Comparison of ENCODE assay signal across 21 cellular contexts in the genomic region with DNA sequence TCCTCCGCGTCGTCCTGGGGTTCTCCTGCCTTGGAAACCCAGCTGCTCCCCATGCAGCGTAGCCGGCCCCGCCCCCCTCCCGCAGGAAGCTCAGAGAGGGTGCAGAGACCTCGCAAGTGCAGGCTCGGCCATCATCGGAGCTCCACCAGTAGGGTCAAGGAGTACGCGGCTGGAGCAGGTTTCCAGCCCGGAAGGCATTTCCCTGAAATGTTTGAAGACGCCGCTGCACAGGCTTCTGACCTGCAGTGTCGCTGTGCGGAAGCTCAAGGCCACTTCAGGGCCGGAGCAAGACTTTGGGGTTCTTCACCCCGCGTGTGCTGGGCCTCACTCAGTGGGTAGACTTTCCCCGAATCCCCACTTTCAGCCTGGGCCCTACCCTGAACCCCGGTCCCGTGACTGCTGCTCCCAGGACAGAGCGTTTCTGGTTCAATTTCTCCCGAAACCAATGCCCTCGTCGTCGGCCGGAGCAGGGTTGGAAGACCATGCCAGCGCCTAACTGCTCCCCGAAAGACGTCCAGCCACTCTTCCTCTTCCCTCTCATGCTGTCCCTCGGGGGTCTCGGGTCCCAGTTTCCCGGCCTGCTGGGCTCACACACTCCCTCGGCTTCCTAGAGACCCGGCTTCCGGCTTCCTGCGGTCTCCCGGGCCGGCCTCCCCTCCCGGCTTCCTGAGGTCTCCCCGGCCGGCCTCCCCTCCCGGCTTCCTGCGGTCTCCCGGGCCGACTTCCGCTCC. TPM values are rescaled to one million over a fixed set of nuclear protein-coding genes. Genes with fewer than 3 reads are reported as not detected.
DNase-seq lines count a peak whose midpoint lies in the region; ATAC-seq, FAIRE-seq and TF ChIP-seq lines count a peak whose summit lies in the region.
"Had no signal": no experiment of that assay in that cellular context is flagged by ENCODE, and none has a peak within 500 bp of the region (broad histone marks: within the 10 kb centered on the region; RNA-seq: fewer than 3 reads in every experiment).

No MANE protein-coding gene starts in this region.

- DNase-seq in SK-N-SH (peak; percentile 56), MM.1S (no peak), kidney (peak; percentile 68), spleen (peak; percentile 69), inferior parietal cortex (ENCODE audit: extremely low spot score) (no peak), KG1 (lab: John Stamatoyannopoulos, UW) (no peak), WERI-Rb-1 (no peak)
- DNase-seq: ACHN; activated CD4-positive, alpha-beta T cell treated with anti-CD3 and anti-CD28 coated beads, Interleukin-2, amount 50 U/mL, for 1 hour; amniotic stem cell; DMS79; foreskin melanocyte; left cardiac atrium; MG63; NCI-H2029 treated with DMSO at 0.1 percent for 48 hours; NCI-H446; stimulated activated CD4-positive, alpha-beta T cell treated with anti-CD3 and anti-CD28 coated beads, Interleukin-12 subunit alpha, Interleukin-12 subunit beta, amount 100 ng/mL, for 4 hours had no signal

- no peak for TF ChIP-seq POLR2A in spleen (IDR thresholded peaks at IDR 0.05)

- H3K4me3 ChIP-seq in SK-N-SH (ENCODE audit: low read depth in 2 of 2, low read length in 1 of 2) (no peak overlapping the region), MM.1S (ENCODE audit: low read length) (no peak overlapping the region), kidney (ENCODE audit: low read length in 2 of 2) (no peak overlapping the region), spleen (no peak overlapping the region), WERI-Rb-1 (ENCODE audit: low read depth, low read length) (no peak overlapping the region)
- H3K4me3 ChIP-seq: dorsolateral prefrontal cortex, MG63 had no signal

- TF ChIP-seq CTCF in SK-N-SH (IDR thresholded peaks at IDR 0.05) (no peak), MM.1S (IDR thresholded peaks at IDR 0.05; ENCODE audit: low read length) (no peak), kidney (IDR thresholded peaks at IDR 0.05; ENCODE audit: borderline replicate concordance, extremely low read depth, insufficient read depth) (no peak), spleen (IDR thresholded peaks at IDR 0.05 in 8 of 11, conservative IDR thresholded peaks at IDR 0.05 in 3 of 11) (no peak), WERI-Rb-1 (IDR thresholded peaks at IDR 0.05; ENCODE audit: low read depth, low read length) (no peak)

- H3K9ac ChIP-seq in SK-N-SH, result no peak overlapping the region
- no peak overlapping the region for H3K9ac ChIP-seq in MM.1S (ENCODE audit: low read length)
- H3K9ac ChIP-seq in kidney (ENCODE audit: low read length in 2 of 2), result no peak overlapping the region

- H3K4me2 ChIP-seq in SK-N-SH (no peak overlapping the region), MM.1S (ENCODE audit: low read depth, low read length) (0 out of 2 replicates have a peak overlapping the region, but pooled peaks have one; percentile 15)

- H3K27ac ChIP-seq in SK-N-SH (ENCODE audit: low read depth in 2 of 2, low read length in 1 of 2), result no peak overlapping the region
- no peak overlapping the region for H3K27ac ChIP-seq in MM.1S (ENCODE audit: low read length)
- no peak overlapping the region for H3K27ac ChIP-seq in kidney (ENCODE audit: low read depth in 2 of 2, low read length in 2 of 2)
- no peak overlapping the region for H3K27ac ChIP-seq in spleen
- H3K27ac ChIP-seq in WERI-Rb-1, result no peak overlapping the region
- H3K27ac ChIP-seq: dorsolateral prefrontal cortex, epithelial cell of prostate had no signal

- no peak for FAIRE-seq in kidney (lab: Jason Lieb, UNC)

- H2AFZ ChIP-seq in SK-N-SH (ENCODE audit: low read depth), result no peak overlapping the region
- H2AFZ ChIP-seq in MM.1S (ENCODE audit: low read length), result no peak overlapping the region

- POLR2A ChIA-PET in SK-N-SH (lab: Yijun Ruan, JAX), result no interaction called here

- H3K27me3 ChIP-seq in SK-N-SH (ENCODE audit: insufficient read depth) (no peaks in the 10 kb centered on the region), MM.1S (replicated peaks; ENCODE audit: insufficient read depth, low read length) (peaks cover 45% of the 10 kb centered on the region), spleen (replicated peaks in 1 of 7) (peaks cover 0 to 59% (median 20%) of the 10 kb centered on the region in 7 donors), WERI-Rb-1 (ENCODE audit: insufficient read depth, low read depth, severe bottlenecking) (no peaks in the 10 kb centered on the region)
- H3K27me3 ChIP-seq: MG63 had no signal

- H4K20me1 ChIP-seq in SK-N-SH (ENCODE audit: insufficient read depth), result no peaks in the 10 kb centered on the region
- H4K20me1 ChIP-seq in MM.1S (ENCODE audit: insufficient read depth, low read length), result no peaks in the 10 kb centered on the region

- TF ChIP-seq EP300 in SK-N-SH (IDR thresholded peaks at IDR 0.05; ENCODE audit: borderline replicate concordance in 1 of 2, low read depth in 1 of 2, low read length in 1 of 2), result no peak

- ATAC-seq in SK-N-SH treated with all-trans-retinoic acid at 6 μM for 48 hours, result no peak
- ATAC-seq: left cardiac atrium, Right ventricle myocardium inferior had no signal

- CTCF ChIA-PET in SK-N-SH (lab: Yijun Ruan, JAX), result interaction anchor here (0.8 to 1.4 kb wide), 3 partner anchors 24 to 160 kb away, joined by 3 read pairs; no protein-coding TSS in a partner anchor

- TF ChIP-seq RAD21 in SK-N-SH (IDR thresholded peaks at IDR 0.05; ENCODE audit: low read length), result no peak

- intact Hi-C loops in kidney (cut with DNase I), result loop anchor here (10.0 kb wide), 1 partner anchor 425 kb away; no protein-coding TSS in a partner anchor
- intact Hi-C loops in spleen (cut with DNase I; ENCODE audit: low total_unique reads), result loop anchor here (5.0 kb wide), 1 partner anchor 422 kb away; no protein-coding TSS in a partner anchor

- 71% methylated on average over 49 of the region's 49 CpGs for WGBS in SK-N-SH (ENCODE audit: low lambda C conversion rate)
- WGBS in spleen, 5 donors, result 51 to 70% (median 65%) methylated on average over 39 to 49 of the region's 49 CpGs

- H3K9me3 ChIP-seq in SK-N-SH (no peaks in the 10 kb centered on the region), MM.1S (replicated peaks; ENCODE audit: insufficient read depth, low read length) (no peaks in the 10 kb centered on the region), kidney (ENCODE audit: control insufficient read depth in 1 of 2, low read length in 2 of 2) (no peaks in the 10 kb centered on the region), spleen (no peaks in the 10 kb centered on the region), WERI-Rb-1 (ENCODE audit: severe bottlenecking) (no peaks in the 10 kb centered on the region)
- H3K9me3 ChIP-seq: MG63 had no signal

- H3F3A ChIP-seq in SK-N-SH (replicated peaks; ENCODE audit: insufficient read depth), result no peaks in the 10 kb centered on the region
- no peaks in the 10 kb centered on the region for H3F3A ChIP-seq in MM.1S (ENCODE audit: insufficient read depth, low read length)

- H3K4me1 ChIP-seq in SK-N-SH (ENCODE audit: control insufficient read depth in 1 of 2, insufficient read depth in 2 of 2, low read depth in 1 of 2, low read length in 1 of 2) (peaks cover 0 to under 1% of the 10 kb centered on the region in 2 experiments; a peak in 1 of 4 replicates), MM.1S (ENCODE audit: low read length) (no peaks in the 10 kb centered on the region), kidney (ENCODE audit: control insufficient read depth in 1 of 2, insufficient read depth in 1 of 2, low read depth in 1 of 2, low read length in 2 of 2) (peaks cover 0 to 5% of the 10 kb centered on the region in 2 donors), spleen (peaks cover 0 to 7% (median 5%) of the 10 kb centered on the region in 6 donors)

- H3K79me2 ChIP-seq in SK-N-SH (ENCODE audit: insufficient read depth) (no peaks in the 10 kb centered on the region), MM.1S (ENCODE audit: low read length) (no peaks in the 10 kb centered on the region)

- H3K36me3 ChIP-seq in SK-N-SH (replicated peaks in 1 of 2; ENCODE audit: control insufficient read depth in 1 of 2, insufficient read depth in 2 of 2, low read length in 1 of 2), result no peaks in the 10 kb centered on the region
- H3K36me3 ChIP-seq in MM.1S (replicated peaks; ENCODE audit: insufficient read depth, low read length), result no peaks in the 10 kb centered on the region
- H3K36me3 ChIP-seq in kidney (ENCODE audit: control insufficient read depth in 1 of 2, insufficient read depth in 2 of 2, low read length in 2 of 2), result no peaks in the 10 kb centered on the region
- H3K36me3 ChIP-seq in spleen, result no peaks in the 10 kb centered on the region
- H3K36me3 ChIP-seq in WERI-Rb-1, result no peaks in the 10 kb centered on the region
- H3K36me3 ChIP-seq: MG63 had no signal

- H3K9me2 ChIP-seq in SK-N-SH (no peaks in the 10 kb centered on the region), MM.1S (replicated peaks; ENCODE audit: insufficient read depth, low read length) (no peaks in the 10 kb centered on the region)

TF ChIP-seq in SK-N-SH, 30 proteins besides CTCF, POLR2A, EP300 and RAD21 (continues in another document):
- TF ChIP-seq IRF3 (IDR thresholded peaks at IDR 0.05; ENCODE audit: low read depth, low read length) (no peak), EZH2phosphoT487 (IDR thresholded peaks at IDR 0.05; ENCODE audit: borderline replicate concordance, low read depth) (no peak)

TF ChIP-seq in SK-N-SH treated with all-trans-retinoic acid at 6 μM for 48 hours, 23 proteins besides CTCF, POLR2A, EP300 and RAD21 (continues in another document):
- no peak for TF ChIP-seq GLIS3 (CRISPR knock-in tag; IDR thresholded peaks at IDR 0.05)
- no peak for TF ChIP-seq CSRNP3 (CRISPR knock-in tag; IDR thresholded peaks at IDR 0.05)
- TF ChIP-seq ISL1 (CRISPR knock-in tag; IDR thresholded peaks at IDR 0.05), result no peak
- TF ChIP-seq ZNF565 (CRISPR knock-in tag; conservative IDR thresholded peaks at IDR 0.05; ENCODE audit: low read depth), result no peak
- no peak for TF ChIP-seq SNAI2 (CRISPR knock-in tag; IDR thresholded peaks at IDR 0.05)
- TF ChIP-seq ZFP30 (CRISPR knock-in tag; IDR thresholded peaks at IDR 0.05), result no peak
- TF ChIP-seq BACH2 (CRISPR knock-in tag; IDR thresholded peaks at IDR 0.05; ENCODE audit: borderline replicate concordance), result no peak

RNA-seq across cellular contexts. Expression of gene INSIG1, which starts 52.1 kb away (rescaled TPM):
- polyA plus RNA-seq in SK-N-SH (2012; rRNA removed), result 6.4 and 6.6 TPM in 2 replicates
- 7.3 and 7.9 TPM in 2 replicates for polyA plus RNA-seq in SK-N-SH (2012; cell fraction: cytosol; rRNA removed)
- 5.3 and 6.0 TPM in 2 replicates for polyA plus RNA-seq in SK-N-SH (2012; cell fraction: nucleus; rRNA removed)
- 24.6 TPM for total RNA-seq in kidney
- 25.7 TPM for polyA plus RNA-seq in kidney (ENCODE audit: insufficient read depth, low read depth, low replicate concordance)
- total RNA-seq in spleen, result 10 to 100 TPM; 26.2 to 61.8 (median 31.6) TPM
- 10 to 100 TPM; 15.8 to 20.5 (median 18.6) TPM for polyA plus RNA-seq in spleen

Comparison
In these comparisons a context has a peak if more than half of its experiments do, and no peak if none do; other contexts are left out.
1. DNase-seq: peak in SK-N-SH (single experiment), kidney (single experiment) and spleen (single experiment); none in MM.1S (single experiment), inferior parietal cortex (single experiment), KG1 (single experiment) and WERI-Rb-1 (single experiment).